13 cellular contexts compared by ENCODE assay signal in genomic region chr6:157229219-157229607, GRCh38.
DNase-seq lines count a peak whose midpoint lies in the region; ATAC-seq and TF ChIP-seq lines count a peak whose summit lies in the region.
"Had no signal": no experiment of that assay in that cellular context is flagged by ENCODE, and none has a peak within 500 bp of the region (broad histone marks: within the 10 kb centered on the region; RNA-seq: fewer than 3 reads in every experiment).

No MANE protein-coding gene starts in this region.

- no peak overlapping the region for H3K56ac ChIP-seq in H9 (ENCODE audit: insufficient read length, low read depth, low read length)

- H3K36me3 Mint-ChIP-seq in T-helper 1 cell treated with Interleukin-12 subunit alpha and Interleukin-12 subunit beta and Interleukin-4 antibody, amounts not matched to agents 30 μg/mL and 1 μg/mL, for 36 hours (ENCODE audit: low read depth), result no peaks in the 10 kb centered on the region
- no peaks in the 10 kb centered on the region for H3K36me3 Mint-ChIP-seq in H9 (ENCODE audit: insufficient read depth in 1 of 3, low read depth in 3 of 3)
- no peaks in the 10 kb centered on the region for H3K36me3 Mint-ChIP-seq in memory B cell
- H3K36me3 Mint-ChIP-seq: stimulated activated memory B cell treated with anti-CD40 and anti-IgM and Interleukin-4, amounts not matched to agents 10 μg/mL and 1 μg/mL and 100 μg/mL, for 72 hours had no signal

- no peak overlapping the region for H2BK12ac ChIP-seq in H9 (ENCODE audit: insufficient read length, low read depth, low read length)

- H4K20me1 ChIP-seq in H9 (ENCODE audit: control insufficient read depth, insufficient read depth, insufficient read length), result no peaks in the 10 kb centered on the region

- no peak overlapping the region for H2AFZ ChIP-seq in H9 (ENCODE audit: low read length)

- no peak overlapping the region for H3K18ac ChIP-seq in H9 (ENCODE audit: insufficient read length, low read depth, low read length)

- no peak overlapping the region for H2AK5ac ChIP-seq in H9 (ENCODE audit: insufficient read length, low read length)

- 0 out of 3 replicates have a peak, but pooled peaks have one; percentile 11 for TF ChIP-seq CTCF in H9 (conservative IDR thresholded peaks at IDR 0.05)

- H3T11ph ChIP-seq in H9 (ENCODE audit: low read length), result no peak overlapping the region

- H3K27ac ChIP-seq in H9 (ENCODE audit: insufficient read length, low read depth, low read length), result no peak overlapping the region
- H3K27ac ChIP-seq: psoas muscle, RWPE1 had no signal

- H3K4ac ChIP-seq in H9 (ENCODE audit: low read depth, low read length), result no peak overlapping the region

- H3K9ac ChIP-seq in H9 (ENCODE audit: extremely low read depth, insufficient read length, low read length), result no peak overlapping the region

- no peak overlapping the region for H4K91ac ChIP-seq in H9 (ENCODE audit: insufficient read length, low read depth, low read length)

- H3K9me3 ChIP-seq in H9 (ENCODE audit: control insufficient read depth, low read depth, low read length), result no peaks in the 10 kb centered on the region
- H3K9me3 ChIP-seq: HAP-1, psoas muscle had no signal

- no peak overlapping the region for H2BK15ac ChIP-seq in H9 (ENCODE audit: low read depth, low read length)

- H3K27me3 Mint-ChIP-seq in T-helper 1 cell treated with Interleukin-12 subunit alpha and Interleukin-12 subunit beta and Interleukin-4 antibody, amounts not matched to agents 30 μg/mL and 1 μg/mL, for 36 hours (ENCODE audit: low read depth), result peaks cover 13% of the 10 kb centered on the region
- H3K27me3 Mint-ChIP-seq in H9 (ENCODE audit: low read depth) (peaks cover 25% of the 10 kb centered on the region), memory B cell (peaks cover 27% of the 10 kb centered on the region)

- no peak overlapping the region for H3K4me2 ChIP-seq in H9 (ENCODE audit: insufficient read depth, insufficient read length, low read length)

- H2BK20ac ChIP-seq in H9 (ENCODE audit: low read depth, low read length, poor library complexity, severe bottlenecking), result no peak overlapping the region

- no peak overlapping the region for H3K14ac ChIP-seq in H9 (ENCODE audit: insufficient read depth, low read length)

- H3K4me1 Mint-ChIP-seq in T-helper 1 cell treated with Interleukin-12 subunit alpha and Interleukin-12 subunit beta and Interleukin-4 antibody, amounts not matched to agents 30 μg/mL and 1 μg/mL, for 36 hours (ENCODE audit: low read depth), result peaks cover 23% of the 10 kb centered on the region
- H3K4me1 Mint-ChIP-seq in H9, result peaks cover 17 to 27% of the 10 kb centered on the region in 2 experiments
- H3K4me1 Mint-ChIP-seq in memory B cell, result peaks cover 18% of the 10 kb centered on the region

- no peak overlapping the region for H3K27ac Mint-ChIP-seq in T-helper 1 cell treated with Interleukin-12 subunit alpha and Interleukin-12 subunit beta and Interleukin-4 antibody, amounts not matched to agents 30 μg/mL and 1 μg/mL, for 36 hours
- H3K27ac Mint-ChIP-seq in H9 (peak overlapping the region in 2 of 3 experiments; percentile 25 to 28; a peak in 2 of 7 replicates), memory B cell (no peak overlapping the region)
- H3K27ac Mint-ChIP-seq: stimulated activated memory B cell treated with anti-CD40 and anti-IgM and Interleukin-4, amounts not matched to agents 10 μg/mL and 1 μg/mL and 100 μg/mL, for 72 hours had no signal

- H3K79me1 ChIP-seq in H9 (ENCODE audit: insufficient read depth, low read depth, low read length, poor library complexity, severe bottlenecking), result no peaks in the 10 kb centered on the region

- H3K79me2 ChIP-seq in H9 (ENCODE audit: insufficient read depth, low read length), result no peaks in the 10 kb centered on the region

- no peaks in the 10 kb centered on the region; the same call in 1 of the 2 replicates for H3K4me1 ChIP-seq in H9 (ENCODE audit: insufficient read depth, low read length)
- H3K4me1 ChIP-seq: HAP-1 had no signal

- H2BK120ac ChIP-seq in H9 (ENCODE audit: low read depth, low read length, poor library complexity, severe bottlenecking), result no peak overlapping the region

- H4K5ac ChIP-seq in H9 (ENCODE audit: insufficient read length, low read depth, low read length), result no peak overlapping the region

- H3K23me2 ChIP-seq in H9 (ENCODE audit: insufficient read length, low read depth, low read length, poor library complexity, severe bottlenecking), result no peaks in the 10 kb centered on the region

- no peak overlapping the region for H3K23ac ChIP-seq in H9 (ENCODE audit: insufficient read length, low read depth, low read length)

- H2BK5ac ChIP-seq in H9 (ENCODE audit: insufficient read length, low read length), result no peak overlapping the region

- DNase-seq in T-helper 1 cell (no peak), H9 (no peak), NCI-H748 (lab: John Stamatoyannopoulos, UW; ENCODE audit: unreplicated experiment) (peak; percentile 93), memory B cell (ENCODE audit: low spot score in 2 of 2) (no peak), EL (no peak)
- no peak for DNase-seq in stimulated activated CD4-positive, alpha-beta T cell treated with anti-CD3 and anti-CD28 coated beads, Interleukin-1b, Interleukin-23, amount 100 ng/mL, for 48 hours
- DNase-seq: NCI-H226, psoas muscle had no signal

- WGBS in H9 (ENCODE audit: extremely low coverage, insufficient read length, low lambda C conversion rate), result no CpG with 5 or more reads among the region's 7 CpGs

- ATAC-seq in memory B cell (ENCODE audit: low read depth), result peak; percentile 30
- no peak for ATAC-seq in HG02981 (IDR thresholded peaks at IDR 0.05; ENCODE audit: unreplicated experiment)
- ATAC-seq: psoas muscle had no signal

- peak overlapping the region; percentile 11 for H3K4me3 Mint-ChIP-seq in T-helper 1 cell treated with Interleukin-12 subunit alpha and Interleukin-12 subunit beta and Interleukin-4 antibody, amounts not matched to agents 30 μg/mL and 1 μg/mL, for 36 hours
- H3K4me3 Mint-ChIP-seq in H9 (no peak overlapping the region), memory B cell (no peak overlapping the region)
- H3K4me3 Mint-ChIP-seq: stimulated activated memory B cell treated with anti-CD40 and anti-IgM and Interleukin-4, amounts not matched to agents 10 μg/mL and 1 μg/mL and 100 μg/mL, for 72 hours had no signal

- H4K8ac ChIP-seq in H9 (replicated peaks; ENCODE audit: insufficient read length, low read depth, low read length), result no peak overlapping the region

- H3K9me3 Mint-ChIP-seq in T-helper 1 cell treated with Interleukin-12 subunit alpha and Interleukin-12 subunit beta and Interleukin-4 antibody, amounts not matched to agents 30 μg/mL and 1 μg/mL, for 36 hours, result no peaks in the 10 kb centered on the region
- H3K9me3 Mint-ChIP-seq in H9 (no peaks in the 10 kb centered on the region; a peak in 3 of 5 replicates), memory B cell (no peaks in the 10 kb centered on the region)
- H3K9me3 Mint-ChIP-seq: stimulated activated memory B cell treated with anti-CD40 and anti-IgM and Interleukin-4, amounts not matched to agents 10 μg/mL and 1 μg/mL and 100 μg/mL, for 72 hours had no signal

- no peaks in the 10 kb centered on the region; the same call in 1 of the 2 replicates for H3K27me3 ChIP-seq in H9 (ENCODE audit: insufficient read depth, low read length)

Comparison
In these comparisons a context has a peak if more than half of its experiments do, and no peak if none do; other contexts are left out.
1. H3K27ac Mint-ChIP-seq: peak in H9 (2 of 3); none in T-helper 1 cell treated with Interleukin-12 subunit alpha and Interleukin-12 subunit beta and Interleukin-4 antibody, amounts not matched to agents 30 μg/mL and 1 μg/mL, for 36 hours (single experiment) and memory B cell (single experiment).